In the genomic region with DNA sequence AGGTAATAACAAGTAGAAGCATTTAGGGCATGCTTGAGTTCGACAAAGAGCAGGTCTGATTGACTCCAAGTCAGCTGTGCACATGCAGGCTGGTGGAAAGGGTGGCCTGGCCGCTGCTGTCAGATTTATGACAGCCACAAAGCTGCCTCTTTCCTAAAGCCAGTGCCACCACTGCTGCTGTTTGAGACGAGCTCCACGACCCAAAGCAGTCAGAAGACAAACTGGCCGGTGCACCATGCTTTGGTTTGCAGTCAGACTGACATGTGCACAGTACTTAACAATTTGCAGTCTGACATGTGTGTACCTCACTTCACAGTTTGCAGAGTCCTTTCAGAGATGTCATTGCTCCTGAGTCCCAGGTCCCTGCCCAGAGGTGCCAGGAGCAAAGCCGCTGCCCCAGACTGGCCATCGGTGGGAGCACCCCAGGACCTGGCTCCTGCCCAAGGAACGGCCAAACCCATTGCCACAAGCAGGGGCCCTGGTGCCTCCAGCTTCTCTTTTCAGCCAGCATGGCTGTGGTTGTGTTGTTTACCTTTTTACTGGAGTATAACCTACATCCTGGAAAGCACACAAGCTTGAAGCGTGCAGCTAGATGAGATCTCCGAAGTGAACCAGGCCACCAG, we compare ENCODE assay signal across 16 cellular contexts. TPM values are rescaled to one million over a fixed set of nuclear protein-coding genes. Genes with fewer than 3 reads are reported as not detected.
A peak's percentile ranks its signal among the peaks of the same experiment; 100 is the strongest.
DNase-seq lines count a peak whose midpoint lies in the region; ATAC-seq and TF ChIP-seq lines count a peak whose summit lies in the region.
"Had no signal": no experiment of that assay in that cellular context is flagged by ENCODE, and none has a peak within 500 bp of the region (broad histone marks: within the 10 kb centered on the region; RNA-seq: fewer than 3 reads in every experiment).

No MANE protein-coding gene starts in this region.

- H3K4me2 ChIP-seq in neuronal stem cell (ENCODE audit: insufficient read depth, low read length, poor library complexity, severe bottlenecking) = no peak overlapping the region

- no peaks in the 10 kb centered on the region for H3K9me3 ChIP-seq in neuronal stem cell (replicated peaks in 1 of 2; ENCODE audit: control insufficient read depth in 2 of 2, insufficient read depth in 1 of 2, low read depth in 1 of 2, low read length in 2 of 2)
- no peaks in the 10 kb centered on the region for H3K9me3 ChIP-seq in tibial nerve
- H3K9me3 ChIP-seq in right lobe of liver = no peaks in the 10 kb centered on the region

- no peak for TF ChIP-seq EP300 in tibial nerve (IDR thresholded peaks at IDR 0.05)

- H3K27ac ChIP-seq in VCaP (peak overlapping the region; percentile 18; the same call in 1 of the 2 replicates), neuronal stem cell (replicated peaks; ENCODE audit: low read length) (no peak overlapping the region), tibial nerve (peak overlapping the region; percentile 55 to 95 (median 76)), right lobe of liver (no peak overlapping the region)

- no peak overlapping the region for H3K14ac ChIP-seq in neuronal stem cell (ENCODE audit: low read length)

- no peak overlapping the region for H4K8ac ChIP-seq in neuronal stem cell (ENCODE audit: low read depth, low read length)

- no peak overlapping the region for H3K18ac ChIP-seq in neuronal stem cell (ENCODE audit: low read length)

- TF ChIP-seq CTCF in VCaP (conservative IDR thresholded peaks at IDR 0.05) = no peak
- TF ChIP-seq CTCF in tibial nerve (IDR thresholded peaks at IDR 0.05) = no peak
- no peak for TF ChIP-seq CTCF in right lobe of liver (IDR thresholded peaks at IDR 0.05)

- no peak overlapping the region for H3K4ac ChIP-seq in neuronal stem cell (ENCODE audit: low read length)

- H3K4me3 ChIP-seq in neuronal stem cell (ENCODE audit: low read length in 2 of 2) = no peak overlapping the region
- no peak overlapping the region for H3K4me3 ChIP-seq in tibial nerve
- no peak overlapping the region for H3K4me3 ChIP-seq in right lobe of liver

- H2BK5ac ChIP-seq in neuronal stem cell (ENCODE audit: low read length) = no peak overlapping the region

- intact Hi-C loops in right lobe of liver (cut with DNase I) = no loop called here

- no peak overlapping the region for H2BK120ac ChIP-seq in neuronal stem cell (ENCODE audit: low read depth, low read length)

- ATAC-seq in right lobe of liver (no peak), GM18498 (IDR thresholded peaks at IDR 0.05; ENCODE audit: unreplicated experiment) (no peak)
- ATAC-seq: HepG2 had no signal

- H3K27me3 ChIP-seq in neuronal stem cell (ENCODE audit: control insufficient read depth in 3 of 3, insufficient read depth in 3 of 3, low read depth in 1 of 3, low read length in 3 of 3) = no peaks in the 10 kb centered on the region
- H3K27me3 ChIP-seq in tibial nerve = no peaks in the 10 kb centered on the region
- no peaks in the 10 kb centered on the region for H3K27me3 ChIP-seq in right lobe of liver

- peak overlapping the region; percentile 9 for H2AK5ac ChIP-seq in neuronal stem cell (ENCODE audit: low read depth, low read length)

- H3K79me1 ChIP-seq in neuronal stem cell (ENCODE audit: low read depth, low read length) = no peaks in the 10 kb centered on the region

- H2BK12ac ChIP-seq in neuronal stem cell (ENCODE audit: low read length) = no peak overlapping the region

- peak; percentile 50 for DNase-seq in islet precursor cell
- DNase-seq in neuronal stem cell (ENCODE audit: low spot score) = no peak
- DNase-seq in tibial nerve (ENCODE audit: low spot score in 2 of 2) = no peak
- no peak for DNase-seq in right lobe of liver
- no peak for DNase-seq in HCEC 1CT
- DNase-seq: CD4-positive, alpha-beta memory T cell; KG1; NCI-H1436; NCI-H2029; NCI-H2171; NCI-H446; SHP77 had no signal

- H4K91ac ChIP-seq in neuronal stem cell (ENCODE audit: low read depth, low read length, poor library complexity) = no peak overlapping the region

- H2AFZ ChIP-seq in neuronal stem cell (ENCODE audit: low read length) = peak overlapping the region; percentile 65

- no peak for TF ChIP-seq POLR2A in tibial nerve (IDR thresholded peaks at IDR 0.05)
- no peak for TF ChIP-seq POLR2A in right lobe of liver (IDR thresholded peaks at IDR 0.05)

- WGBS in neuronal stem cell (ENCODE audit: extremely low coverage in 2 of 2, insufficient read length in 2 of 2, insufficient replicate concordance in 1 of 2), 2 donors = no CpG with 5 or more reads among the region's 10 CpGs
- WGBS in tibial nerve, 2 donors = 43 to 48% methylated on average over 10 of the region's 10 CpGs
- 65% methylated on average over 2 of the region's 10 CpGs for WGBS in right lobe of liver (ENCODE audit: insufficient coverage, low coverage, low lambda C conversion rate, missing lambda C conversion rate)

- no peak overlapping the region for H3K9ac ChIP-seq in neuronal stem cell (ENCODE audit: low read depth, low read length, poor library complexity)

- no peaks in the 10 kb centered on the region for H3K36me3 ChIP-seq in neuronal stem cell (replicated peaks in 1 of 2; ENCODE audit: control insufficient read depth in 2 of 2, insufficient read depth in 2 of 2, low read length in 2 of 2)
- no peaks in the 10 kb centered on the region for H3K36me3 ChIP-seq in tibial nerve
- no peaks in the 10 kb centered on the region for H3K36me3 ChIP-seq in right lobe of liver

- no peak overlapping the region for H2BK15ac ChIP-seq in neuronal stem cell (ENCODE audit: low read length)

- H3K23ac ChIP-seq in neuronal stem cell (ENCODE audit: low read depth, low read length, poor library complexity) = no peak overlapping the region

- H3K4me1 ChIP-seq in neuronal stem cell (ENCODE audit: control insufficient read depth in 2 of 2, insufficient read depth in 1 of 2, low read depth in 1 of 2, low read length in 2 of 2) (peaks cover 9 to 16% of the 10 kb centered on the region in 2 donors), tibial nerve (peaks cover 0 to 53% (median 27%) of the 10 kb centered on the region in 4 donors), right lobe of liver (no peaks in the 10 kb centered on the region)

RNA-seq across cellular contexts. Expression of gene RASGEF1C, which starts 28.7 kb away (rescaled TPM):
- polyA plus RNA-seq in neuronal stem cell (2013, experiment 1 of 2) = 1.6 TPM
- polyA plus RNA-seq in neuronal stem cell (2013, experiment 2 of 2) = 1.2 TPM
- total RNA-seq in tibial nerve (10 to 100 TPM in 2 of 4 donors, 1 to 10 TPM in 2; 2.7 to 12.0 (median 10.4) TPM), right lobe of liver (under 1 TPM in 1 of 6 experiments, not detected in 5; 0.64 TPM)
- total RNA-seq: CD4-positive, alpha-beta memory T cell; HepG2 had no signal
- polyA plus RNA-seq: BJ; CD4-positive, alpha-beta memory T cell; HepG2 had no signal

Comparison
In these comparisons a context has a peak if more than half of its experiments do, and no peak if none do; other contexts are left out.
1. H3K27ac ChIP-seq: peak in VCaP (single experiment) and tibial nerve (4 of 4); none in neuronal stem cell (single experiment) and right lobe of liver (0 of 3).